ENCODE assay signal across 8 cellular contexts in genomic region chr16:81480856-81481821, GRCh38. TPM values are rescaled to one million over a fixed set of nuclear protein-coding genes. Genes with fewer than 3 reads are reported as not detected.
DNase-seq lines count a peak whose midpoint lies in the region; ATAC-seq and TF ChIP-seq lines count a peak whose summit lies in the region.

No MANE protein-coding gene starts in this region.

- H3K9me3 ChIP-seq in IMR-90 (ENCODE audit: control insufficient read depth, insufficient read depth, low read length), result no peaks in the 10 kb centered on the region

- H3K4ac ChIP-seq in IMR-90 (ENCODE audit: low read depth, low read length) (peak overlapping the region; percentile 16; the same call in 1 of the 2 replicates), mesendoderm (ENCODE audit: low read depth, low read length) (no peak overlapping the region)

- H3K18ac ChIP-seq in IMR-90 (ENCODE audit: low read depth, low read length), result no peak overlapping the region
- no peak overlapping the region for H3K18ac ChIP-seq in mesendoderm (ENCODE audit: low read length)

- peaks cover 48 to 85% of the 10 kb centered on the region in 2 experiments for H3K79me1 ChIP-seq in IMR-90 (ENCODE audit: low read depth in 1 of 2, low read length in 2 of 2)
- peaks cover 44% of the 10 kb centered on the region for H3K79me1 ChIP-seq in mesendoderm (ENCODE audit: low read length)

- ATAC-seq in GM21717 (IDR thresholded peaks at IDR 0.05; ENCODE audit: unreplicated experiment), result peak; percentile 90
- no peak; the same call in 1 of the 2 replicates for ATAC-seq in IMR-90 (ENCODE audit: low read depth)
- peak; percentile 84 for ATAC-seq in memory B cell (ENCODE audit: low read depth)

- DNase-seq in NCI-H526 (lab: John Stamatoyannopoulos, UW) (peak; percentile 7 to 38), NCI-H526 treated with DMSO at 0.1 percent for 48 hours (lab: John Stamatoyannopoulos, UW) (no peak), IMR-90 (peak; percentile 22), memory B cell (ENCODE audit: low spot score in 2 of 2) (peak; percentile 56 to 80), mesendoderm (no peak), H4 (ENCODE audit: low spot score) (no peak)
- peak; percentile 21 for DNase-seq in activated naive CD8-positive, alpha-beta T cell treated with anti-CD3 and anti-CD28 coated beads for 36 hours

- H4K91ac ChIP-seq in IMR-90 (ENCODE audit: insufficient read depth, low read depth, low read length), result no peak overlapping the region

- H3K36me3 Mint-ChIP-seq in activated naive CD8-positive, alpha-beta T cell treated with anti-CD3 and anti-CD28 coated beads for 36 hours, result peaks cover 7% of the 10 kb centered on the region
- H3K36me3 Mint-ChIP-seq in memory B cell, result peaks cover 4% of the 10 kb centered on the region

- WGBS in IMR-90 (ENCODE audit: extremely low coverage in 2 of 2, insufficient read length in 1 of 2), 2 experiments, result 84% methylated on average over 4 of the region's 18 CpGs; no CpG with 5 or more reads in 1 of the 2 experiments
- no CpG with 5 or more reads among the region's 18 CpGs for WGBS in mesendoderm (ENCODE audit: extremely low coverage, insufficient coverage, low lambda C conversion rate)

- H3K4me3 ChIP-seq in IMR-90 (ENCODE audit: insufficient read depth, low read depth, low read length), result no peak overlapping the region
- no peak overlapping the region for H3K4me3 ChIP-seq in mesendoderm (ENCODE audit: low read length)

- peak overlapping the region; percentile 63 for H3K27ac Mint-ChIP-seq in activated naive CD8-positive, alpha-beta T cell treated with anti-CD3 and anti-CD28 coated beads for 36 hours
- H3K27ac Mint-ChIP-seq in memory B cell, result peak overlapping the region; percentile 98

- H3K56ac ChIP-seq in IMR-90 (ENCODE audit: extremely low read depth, insufficient read depth, low read length), result no peak overlapping the region
- no peak overlapping the region for H3K56ac ChIP-seq in mesendoderm (ENCODE audit: low read length)

- H3K27me3 ChIP-seq in IMR-90 (ENCODE audit: control insufficient read depth, insufficient read depth, low read length) (no peaks in the 10 kb centered on the region), mesendoderm (ENCODE audit: insufficient read depth, low read length, poor library complexity) (no peaks in the 10 kb centered on the region)

- H3K36me3 ChIP-seq in IMR-90 (ENCODE audit: control insufficient read depth, insufficient read depth, low read length) (no peaks in the 10 kb centered on the region), mesendoderm (ENCODE audit: control insufficient read depth, insufficient read depth, low read length) (no peaks in the 10 kb centered on the region)

- no TSS peak for BruUV-seq in IMR-90 (replicated peaks; lab: Mats Ljungman, UMichigan)

- peaks cover 59% of the 10 kb centered on the region for H3K4me1 Mint-ChIP-seq in activated naive CD8-positive, alpha-beta T cell treated with anti-CD3 and anti-CD28 coated beads for 36 hours
- peaks cover 64% of the 10 kb centered on the region for H3K4me1 Mint-ChIP-seq in memory B cell

- H3K9me1 ChIP-seq in IMR-90 (ENCODE audit: insufficient read depth, low read length), result peaks cover 25% of the 10 kb centered on the region

- H3K14ac ChIP-seq in IMR-90 (replicated peaks; ENCODE audit: low read depth, low read length), result 0 out of 2 replicates have a peak overlapping the region, but pooled peaks have one; percentile 16

- CTCF ChIA-PET in IMR-90 (lab: Yijun Ruan, JAX), result no interaction called here

- no peak overlapping the region for H3K27ac ChIP-seq in IMR-90 (ENCODE audit: insufficient read depth, low read length)
- H3K27ac ChIP-seq in mesendoderm (ENCODE audit: low read depth, low read length), result no peak overlapping the region

- H3K4me2 ChIP-seq in IMR-90 (ENCODE audit: low read depth, low read length) (no peak overlapping the region), mesendoderm (ENCODE audit: low read length) (no peak overlapping the region)

- H3K9me3 Mint-ChIP-seq in activated naive CD8-positive, alpha-beta T cell treated with anti-CD3 and anti-CD28 coated beads for 36 hours, result no peaks in the 10 kb centered on the region
- no peaks in the 10 kb centered on the region for H3K9me3 Mint-ChIP-seq in memory B cell

- no peak overlapping the region for H2AK9ac ChIP-seq in IMR-90 (replicated peaks; ENCODE audit: low read depth, low read length, poor library complexity)

- H4K5ac ChIP-seq in IMR-90 (ENCODE audit: low read depth, low read length), result no peak overlapping the region
- no peak overlapping the region for H4K5ac ChIP-seq in mesendoderm (ENCODE audit: low read length)

- H2BK5ac ChIP-seq in IMR-90 (ENCODE audit: low read depth, low read length, poor library complexity, severe bottlenecking) (no peak overlapping the region), mesendoderm (ENCODE audit: low read length) (no peak overlapping the region)

- H2AK5ac ChIP-seq in IMR-90 (ENCODE audit: low read depth, low read length) (peak overlapping the region; percentile 59; the same call in 1 of the 2 replicates), mesendoderm (ENCODE audit: low read length) (no peak overlapping the region)

- H3K4me1 ChIP-seq in IMR-90 (ENCODE audit: control insufficient read depth, insufficient read depth, low read length), result peaks cover 22% of the 10 kb centered on the region
- peaks cover 10% of the 10 kb centered on the region for H3K4me1 ChIP-seq in mesendoderm (ENCODE audit: control insufficient read depth, low read depth, low read length)

- peaks cover 48% of the 10 kb centered on the region for H3K79me2 ChIP-seq in mesendoderm (ENCODE audit: control insufficient read depth, insufficient read depth, low read length)

- no peak for TF ChIP-seq CTCF in IMR-90 (conservative IDR thresholded peaks at IDR 0.05; ENCODE audit: low read depth, low read length)

- no peak overlapping the region for H2AFZ ChIP-seq in IMR-90 (replicated peaks; ENCODE audit: low read length, poor library complexity)

- intact Hi-C loops in IMR-90 (cut with micrococcal nuclease), result no loop called here

- H3K4me3 Mint-ChIP-seq in activated naive CD8-positive, alpha-beta T cell treated with anti-CD3 and anti-CD28 coated beads for 36 hours, result no peak overlapping the region
- H3K4me3 Mint-ChIP-seq in memory B cell, result peak overlapping the region; percentile 74

- no peak overlapping the region for H2BK20ac ChIP-seq in IMR-90 (ENCODE audit: low read depth, low read length)

- no peak overlapping the region for H2BK15ac ChIP-seq in IMR-90 (ENCODE audit: low read depth, low read length)
- H2BK15ac ChIP-seq in mesendoderm (replicated peaks; ENCODE audit: low read depth), result no peak overlapping the region

- no peak for TF ChIP-seq POLR2A in IMR-90 (IDR thresholded peaks at IDR 0.05; ENCODE audit: low read depth, low read length)

- H3K27me3 Mint-ChIP-seq in activated naive CD8-positive, alpha-beta T cell treated with anti-CD3 and anti-CD28 coated beads for 36 hours, result no peaks in the 10 kb centered on the region
- H3K27me3 Mint-ChIP-seq in memory B cell, result no peaks in the 10 kb centered on the region

- peaks cover 74% of the 10 kb centered on the region for H4K20me1 ChIP-seq in IMR-90 (ENCODE audit: insufficient read depth, low read length)

- H2BK120ac ChIP-seq in IMR-90 (ENCODE audit: low read depth, low read length) (no peak overlapping the region), mesendoderm (ENCODE audit: low read depth, low read length) (no peak overlapping the region)

- dilution Hi-C loops in IMR-90 (cut with HindIII; ENCODE audit: low sequenced_read_pairs, unreplicated experiment), result no loop called here

- H3K23ac ChIP-seq in IMR-90 (ENCODE audit: low read depth, low read length), result no peak overlapping the region
- no peak overlapping the region for H3K23ac ChIP-seq in mesendoderm (ENCODE audit: low read length)

- POLR2A ChIA-PET in IMR-90 (lab: Charles Lee; ENCODE audit: unreplicated experiment), result no interaction called here

- TF ChIP-seq RAD21 in IMR-90 (IDR thresholded peaks at IDR 0.05; ENCODE audit: low read length), result no peak

- in situ Hi-C loops in IMR-90 (cut with MboI; ENCODE audit: low sequenced_read_pairs), result no loop called here

- H3K9ac ChIP-seq in IMR-90 (ENCODE audit: low read depth, low read length) (no peak overlapping the region), mesendoderm (ENCODE audit: low read length) (no peak overlapping the region)

- H4K8ac ChIP-seq in IMR-90 (ENCODE audit: low read depth in 2 of 2, low read length in 2 of 2) (no peak overlapping the region), mesendoderm (ENCODE audit: low read depth, low read length) (no peak overlapping the region)

TF ChIP-seq in IMR-90, 13 proteins besides CTCF, POLR2A, EP300 and RAD21 (continues in another document):
- no peak for TF ChIP-seq ELK1 (IDR thresholded peaks at IDR 0.05; ENCODE audit: borderline replicate concordance, low read depth, low read length)
- TF ChIP-seq RCOR1 (IDR thresholded peaks at IDR 0.05; ENCODE audit: insufficient replicate concordance, low read length), result no peak
- TF ChIP-seq USF2 (IDR thresholded peaks at IDR 0.05; ENCODE audit: low read depth, low read length), result no peak
- TF ChIP-seq BHLHE40 (IDR thresholded peaks at IDR 0.05; ENCODE audit: low read depth, low read length), result no peak
- TF ChIP-seq SMC3 (IDR thresholded peaks at IDR 0.05; ENCODE audit: low read depth, low read length), result no peak
- TF ChIP-seq RFX5 (IDR thresholded peaks at IDR 0.05; ENCODE audit: low read depth, low read length), result no peak

RNA-seq across cellular contexts. Expression of gene CMIP, which starts 36.5 kb away (rescaled TPM):
- 3.2 and 3.9 TPM in 2 replicates for total RNA-seq in IMR-90 (2012; rRNA removed)
- polyA plus RNA-seq in IMR-90 (2012; rRNA removed), result 10.2 and 11.6 TPM in 2 replicates
- polyA plus RNA-seq in IMR-90 (2012; cell fraction: cytosol; rRNA removed), result 9.7 and 13.7 TPM in 2 replicates
- polyA plus RNA-seq in IMR-90 (2012; cell fraction: nucleus; rRNA removed; ENCODE audit: low replicate concordance), result 12.7 and 18.3 TPM in 2 replicates
- 10 to 100 TPM; 28.1 to 29.7 TPM for total RNA-seq in activated naive CD8-positive, alpha-beta T cell treated with anti-CD3 and anti-CD28 coated beads for 36 hours
- polyA plus RNA-seq in mesendoderm (2013, experiment 1 of 2), result 36.2 TPM
- 36.4 TPM for polyA plus RNA-seq in mesendoderm (2013, experiment 2 of 2)
- 1.9 and 4.1 TPM in 2 replicates for total RNA-seq in H4 (2014; rRNA removed; shearing (Covaris generic))

Comparison
In these comparisons a context has a peak if more than half of its experiments do, and no peak if none do; other contexts are left out.
1. DNase-seq: peak in NCI-H526 (2 of 2), IMR-90 (single experiment), activated naive CD8-positive, alpha-beta T cell treated with anti-CD3 and anti-CD28 coated beads for 36 hours (single experiment) and memory B cell (2 of 2); none in NCI-H526 treated with DMSO at 0.1 percent for 48 hours (single experiment), mesendoderm (single experiment) and H4 (single experiment).